ENCODE assay signal across 40 cellular contexts in the genomic region with DNA sequence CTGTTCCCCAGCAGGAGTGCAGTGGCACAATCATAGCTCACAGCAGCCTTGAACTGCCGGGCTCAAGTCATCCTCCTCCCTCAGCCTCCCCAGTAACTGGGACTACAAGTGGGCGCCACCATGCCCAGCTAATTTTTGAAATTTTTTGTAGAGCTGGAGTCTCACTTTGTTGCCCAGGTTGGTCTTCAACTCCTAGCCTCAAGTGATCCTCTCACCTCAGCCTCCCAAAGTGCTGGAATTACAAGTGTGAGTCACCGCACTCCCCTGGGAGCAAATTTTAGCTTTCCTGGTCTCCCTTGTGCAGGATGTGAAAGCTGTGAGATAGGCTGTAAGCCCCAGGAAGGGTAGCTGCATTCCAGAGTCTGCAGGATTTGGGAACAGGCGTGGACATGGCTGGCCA.
"Had no signal": no experiment of that assay in that cellular context is flagged by ENCODE, and none has a peak within 500 bp of the region (broad histone marks: within the 10 kb centered on the region; RNA-seq: fewer than 3 reads in every experiment).

No MANE protein-coding gene starts in this region.

- H3K27ac Mint-ChIP-seq: activated B cell treated with CpG ODN at 0.5 μM for 24 hours; activated CD4-positive, alpha-beta memory T cell treated with anti-CD3 and anti-CD28 coated beads for 36 hours; activated CD4-positive, alpha-beta T cell treated with anti-CD3 and anti-CD28 coated beads, Interleukin-2, amount 10 ng/mL, durations not matched to agents 24 days and 14 days; activated CD8-positive, alpha-beta T cell treated with anti-CD3 and anti-CD28 coated beads for 36 hours; activated naive CD4-positive, alpha-beta T cell treated with anti-CD3 and anti-CD28 coated beads for 36 hours; activated naive CD8-positive, alpha-beta T cell treated with anti-CD3 and anti-CD28 coated beads for 36 hours; activated T-cell treated with anti-CD3 and anti-CD28 coated beads, Interleukin-2, amount 50 U/mL, for 72 hours; activated T-helper 1 cell treated with anti-CD3 and anti-CD28 coated beads, Interleukin-12 subunit alpha, Interleukin-12 subunit beta, Interleukin-2, Interleukin-4 antibody, amounts not matched to agents 30 ng/mL and 10 ng/mL and 1 ng/mL, durations not matched to agents 14 hours and 24 hours and 36 hours; activated T-helper 17 cell treated with anti-CD3 and anti-CD28 coated beads, Interleukin-2, amount 50 U/mL, for 72 hours; T-helper 1 cell treated with Interleukin-12 subunit alpha and Interleukin-12 subunit beta and Interleukin-4 antibody, amounts not matched to agents 30 μg/mL and 1 μg/mL, for 36 hours; T-helper 2 cell treated with Interferon-gamma antibody and Interleukin-4, amounts not matched to agents 5 μg/mL and 100 μg/mL, for 36 hours had no signal

- H3K4me3 ChIP-seq: adrenal gland, body of pancreas, breast epithelium, cardiac muscle cell had no signal

- FAIRE-seq: astrocyte, TTC549 had no signal

- H3K9me3 ChIP-seq: adrenal gland, body of pancreas, breast epithelium had no signal

- H3K36me3 ChIP-seq: adrenal gland, brain microvascular endothelial cell, breast epithelium, cardiac muscle cell had no signal

- H3K27ac ChIP-seq: adrenal gland, body of pancreas, brain microvascular endothelial cell, breast epithelium, cardiac muscle cell, VCaP had no signal

- H3K4me3 Mint-ChIP-seq: activated B cell treated with CpG ODN at 0.5 μM for 24 hours; activated CD4-positive, alpha-beta memory T cell treated with anti-CD3 and anti-CD28 coated beads for 36 hours; activated CD4-positive, alpha-beta T cell treated with anti-CD3 and anti-CD28 coated beads, Interleukin-2, amount 10 ng/mL, durations not matched to agents 24 days and 14 days; activated CD8-positive, alpha-beta T cell treated with anti-CD3 and anti-CD28 coated beads for 36 hours; activated naive CD4-positive, alpha-beta T cell treated with anti-CD3 and anti-CD28 coated beads for 36 hours; activated naive CD8-positive, alpha-beta T cell treated with anti-CD3 and anti-CD28 coated beads for 36 hours; activated T-cell treated with anti-CD3 and anti-CD28 coated beads, Interleukin-2, amount 50 U/mL, for 4 hours; activated T-cell treated with anti-CD3 and anti-CD28 coated beads, Interleukin-2, amount 50 U/mL, for 72 hours; activated T-helper 1 cell treated with anti-CD3 and anti-CD28 coated beads, Interleukin-12 subunit alpha, Interleukin-12 subunit beta, Interleukin-2, Interleukin-4 antibody, amounts not matched to agents 30 ng/mL and 10 ng/mL and 1 ng/mL, durations not matched to agents 14 hours and 24 hours and 36 hours; activated T-helper 17 cell treated with anti-CD3 and anti-CD28 coated beads, Interleukin-2, amount 50 U/mL, for 72 hours; central memory CD8-positive, alpha-beta T cell; T-helper 1 cell treated with Interleukin-12 subunit alpha and Interleukin-12 subunit beta and Interleukin-4 antibody, amounts not matched to agents 30 μg/mL and 1 μg/mL, for 36 hours; T-helper 2 cell treated with Interferon-gamma antibody and Interleukin-4, amounts not matched to agents 5 μg/mL and 100 μg/mL, for 36 hours had no signal

- H3K36me3 Mint-ChIP-seq: activated CD4-positive, alpha-beta memory T cell treated with anti-CD3 and anti-CD28 coated beads for 36 hours; activated naive CD4-positive, alpha-beta T cell treated with anti-CD3 and anti-CD28 coated beads, Interleukin-2, amount 50 U/mL, for 72 hours; activated naive CD8-positive, alpha-beta T cell treated with anti-CD3 and anti-CD28 coated beads for 36 hours had no signal

- ATAC-seq: activated CD8-positive, alpha-beta T cell treated with anti-CD3 and anti-CD28 coated beads for 36 hours; activated naive CD4-positive, alpha-beta T cell treated with anti-CD3 and anti-CD28 coated beads, Interleukin-2, amount 50 U/mL, for 72 hours; activated T-cell treated with anti-CD3 and anti-CD28 coated beads, Interleukin-2, amount 50 U/mL, for 4 hours; activated T-cell treated with anti-CD3 and anti-CD28 coated beads, Interleukin-2, amount 50 U/mL, for 72 hours; activated T-helper 17 cell treated with anti-CD3 and anti-CD28 coated beads, Interleukin-2, amount 50 U/mL, for 72 hours; body of pancreas had no signal

- H3K27me3 ChIP-seq: adrenal gland, body of pancreas, brain microvascular endothelial cell, breast epithelium, cardiac muscle cell had no signal

- DNase-seq: activated B cell treated with CpG ODN at 0.5 μM for 24 hours; activated CD4-positive, alpha-beta memory T cell treated with anti-CD3 and anti-CD28 coated beads for 36 hours; activated CD4-positive, alpha-beta T cell treated with anti-CD3 and anti-CD28 coated beads for 4 hours; activated CD4-positive, alpha-beta T cell treated with anti-CD3 and anti-CD28 coated beads, Interleukin-2, amount 10 ng/mL, durations not matched to agents 24 days and 14 days; activated CD4-positive, alpha-beta T cell treated with anti-CD3 and anti-CD28 coated beads, Interleukin-2, amount 50 U/mL, for 1 hour; activated CD4-positive, alpha-beta T cell treated with anti-CD3 and anti-CD28 coated beads, Interleukin-2, amount 50 U/mL, for 4 hours; activated CD4-positive, CD25-positive, alpha-beta regulatory T cell treated with anti-CD3 and anti-CD28 coated beads, Interleukin-2, amount 50 U/mL, for 72 hours; activated CD8-positive, alpha-beta memory T cell treated with anti-CD3 and anti-CD28 coated beads, Interleukin-2, amount 50 U/mL, for 4 hours; activated CD8-positive, alpha-beta T cell treated with anti-CD3 and anti-CD28 coated beads for 36 hours; activated effector memory CD4-positive, alpha-beta T cell treated with anti-CD3 and anti-CD28 coated beads, Interleukin-2, amount 50 U/mL, for 16 hours; activated gamma-delta T cell treated with Interleukin-2 at 50 U/mL for 16 hours; activated naive CD4-positive, alpha-beta T cell; activated naive CD4-positive, alpha-beta T cell treated with anti-CD3 and anti-CD28 coated beads for 36 hours; activated naive CD4-positive, alpha-beta T cell treated with anti-CD3 and anti-CD28 coated beads, Interleukin-2, amount 50 U/mL, for 16 hours; activated naive CD8-positive, alpha-beta T cell treated with anti-CD3 and anti-CD28 coated beads for 36 hours; activated T-cell treated with anti-CD3 and anti-CD28 coated beads for 4 hours; activated T-cell treated with anti-CD3 and anti-CD28 coated beads, Interleukin-2, amount 50 U/mL, for 1 hour; activated T-cell treated with anti-CD3 and anti-CD28 coated beads, Interleukin-2, amount 50 U/mL, for 4 hours; activated T-cell treated with anti-CD3 and anti-CD28 coated beads, Interleukin-2, amount 50 U/mL, for 72 hours; adrenal gland; amniotic stem cell; aorta; body of pancreas; brain microvascular endothelial cell; caudate nucleus; cerebellar nuclear complex; T-helper 1 cell; T-helper 2 cell; T-helper 9 cell had no signal

- H3K4me1 ChIP-seq: breast epithelium had no signal

- H3K27me3 Mint-ChIP-seq: activated B cell treated with CpG ODN at 0.5 μM for 24 hours; activated CD4-positive, alpha-beta memory T cell treated with anti-CD3 and anti-CD28 coated beads for 36 hours; activated CD4-positive, alpha-beta T cell treated with anti-CD3 and anti-CD28 coated beads, Interleukin-2, amount 10 ng/mL, durations not matched to agents 24 days and 14 days; activated CD8-positive, alpha-beta T cell treated with anti-CD3 and anti-CD28 coated beads for 36 hours; activated naive CD8-positive, alpha-beta T cell treated with anti-CD3 and anti-CD28 coated beads for 36 hours; activated T-helper 17 cell treated with anti-CD3 and anti-CD28 coated beads, Interleukin-2, amount 50 U/mL, for 72 hours; central memory CD8-positive, alpha-beta T cell had no signal

- H3K9me3 Mint-ChIP-seq: activated B cell treated with CpG ODN at 0.5 μM for 24 hours; activated CD4-positive, alpha-beta memory T cell treated with anti-CD3 and anti-CD28 coated beads for 36 hours; activated CD4-positive, alpha-beta T cell treated with anti-CD3 and anti-CD28 coated beads, Interleukin-2, amount 10 ng/mL, durations not matched to agents 24 days and 14 days; activated CD8-positive, alpha-beta T cell treated with anti-CD3 and anti-CD28 coated beads for 36 hours; activated naive CD4-positive, alpha-beta T cell treated with anti-CD3 and anti-CD28 coated beads for 36 hours; activated naive CD4-positive, alpha-beta T cell treated with anti-CD3 and anti-CD28 coated beads, Interleukin-2, amount 50 U/mL, for 72 hours; activated naive CD8-positive, alpha-beta T cell treated with anti-CD3 and anti-CD28 coated beads for 36 hours; activated T-cell treated with anti-CD3 and anti-CD28 coated beads, Interleukin-2, amount 50 U/mL, for 4 hours; activated T-cell treated with anti-CD3 and anti-CD28 coated beads, Interleukin-2, amount 50 U/mL, for 72 hours; activated T-helper 1 cell treated with anti-CD3 and anti-CD28 coated beads, Interleukin-12 subunit alpha, Interleukin-12 subunit beta, Interleukin-2, Interleukin-4 antibody, amounts not matched to agents 30 ng/mL and 10 ng/mL and 1 ng/mL, durations not matched to agents 14 hours and 24 hours and 36 hours; activated T-helper 17 cell treated with anti-CD3 and anti-CD28 coated beads, Interleukin-2, amount 50 U/mL, for 72 hours; central memory CD8-positive, alpha-beta T cell; T-helper 1 cell treated with Interleukin-12 subunit alpha and Interleukin-12 subunit beta and Interleukin-4 antibody, amounts not matched to agents 30 μg/mL and 1 μg/mL, for 36 hours; T-helper 2 cell treated with Interferon-gamma antibody and Interleukin-4, amounts not matched to agents 5 μg/mL and 100 μg/mL, for 36 hours had no signal
